ENCODE assay signal across 31 cellular contexts in genomic region chr11:103610435-103610834, GRCh38.
"Had no signal": no experiment of that assay in that cellular context is flagged by ENCODE, and none has a peak within 500 bp of the region (broad histone marks: within the 10 kb centered on the region; RNA-seq: fewer than 3 reads in every experiment).

No MANE protein-coding gene starts in this region.

- ATAC-seq: activated CD8-positive, alpha-beta T cell treated with anti-CD3 and anti-CD28 coated beads for 36 hours; activated naive CD4-positive, alpha-beta T cell treated with anti-CD3 and anti-CD28 coated beads, Interleukin-2, amount 50 U/mL, for 72 hours; activated T-cell treated with anti-CD3 and anti-CD28 coated beads, Interleukin-2, amount 50 U/mL, for 72 hours had no signal

- H3K27ac ChIP-seq: Peyer's patch, WERI-Rb-1 had no signal

- H3K27ac Mint-ChIP-seq: activated CD4-positive, alpha-beta T cell treated with anti-CD3 and anti-CD28 coated beads, Interleukin-2, amount 10 ng/mL, durations not matched to agents 24 days and 14 days; activated CD8-positive, alpha-beta T cell treated with anti-CD3 and anti-CD28 coated beads for 36 hours; activated naive CD4-positive, alpha-beta T cell treated with anti-CD3 and anti-CD28 coated beads for 36 hours; activated naive CD4-positive, alpha-beta T cell treated with anti-CD3 and anti-CD28 coated beads, Interleukin-2, amount 50 U/mL, for 72 hours; activated T-cell treated with anti-CD3 and anti-CD28 coated beads, Interleukin-2, amount 50 U/mL, for 72 hours; brain had no signal

- H3K4me3 Mint-ChIP-seq: activated CD4-positive, alpha-beta T cell treated with anti-CD3 and anti-CD28 coated beads, Interleukin-2, amount 10 ng/mL, durations not matched to agents 24 days and 14 days; activated CD8-positive, alpha-beta T cell treated with anti-CD3 and anti-CD28 coated beads for 36 hours; activated naive CD4-positive, alpha-beta T cell treated with anti-CD3 and anti-CD28 coated beads for 36 hours; activated T-cell treated with anti-CD3 and anti-CD28 coated beads, Interleukin-2, amount 50 U/mL, for 72 hours; brain had no signal

- H3K36me3 ChIP-seq: Peyer's patch, WERI-Rb-1 had no signal

- H3K4me1 ChIP-seq: Peyer's patch had no signal

- DNase-seq: activated CD4-positive, alpha-beta T cell treated with anti-CD3 and anti-CD28 coated beads, Interleukin-2, amount 10 ng/mL, durations not matched to agents 24 days and 14 days; activated CD4-positive, alpha-beta T cell treated with anti-CD3 and anti-CD28 coated beads, Interleukin-2, amount 50 U/mL, for 4 hours; activated CD4-positive, CD25-positive, alpha-beta regulatory T cell; activated CD8-positive, alpha-beta T cell treated with anti-CD3 and anti-CD28 coated beads for 36 hours; activated gamma-delta T cell treated with Interleukin-2 at 50 U/mL for 16 hours; activated naive CD4-positive, alpha-beta T cell treated with anti-CD3 and anti-CD28 coated beads for 36 hours; activated T-cell treated with anti-CD3 and anti-CD28 coated beads, Interleukin-2, amount 50 U/mL, for 1 hour; activated T-cell treated with anti-CD3 and anti-CD28 coated beads, Interleukin-2, amount 50 U/mL, for 72 hours; anterior cingulate cortex; central memory CD4-positive, alpha-beta T cell; Kasumi-1; KG1; NCI-H1092 treated with DMSO at 0.1 percent for 48 hours; NCI-H1417; NCI-H146; NCI-H187; NCI-H2029 treated with DMSO at 0.1 percent for 48 hours; NCI-H2107; NCI-H2171; NCI-H510A; NCI-H526; NCI-H748 treated with DMSO at 0.1 percent for 48 hours; NK-92 treated with Interleukin-12 subunit alpha and Interleukin-12 subunit beta, amount 100 ng/mL, for 24 hours; PC-3; Peyer's patch; RPMI8226; SIG-M5; T1000; WERI-Rb-1 had no signal

- H3K4me3 ChIP-seq: Peyer's patch had no signal

- H3K9me3 Mint-ChIP-seq: activated CD4-positive, alpha-beta T cell treated with anti-CD3 and anti-CD28 coated beads, Interleukin-2, amount 10 ng/mL, durations not matched to agents 24 days and 14 days; activated CD8-positive, alpha-beta T cell treated with anti-CD3 and anti-CD28 coated beads for 36 hours; activated naive CD4-positive, alpha-beta T cell treated with anti-CD3 and anti-CD28 coated beads for 36 hours; activated naive CD4-positive, alpha-beta T cell treated with anti-CD3 and anti-CD28 coated beads, Interleukin-2, amount 50 U/mL, for 72 hours had no signal

- H3K27me3 Mint-ChIP-seq: activated CD4-positive, alpha-beta T cell treated with anti-CD3 and anti-CD28 coated beads, Interleukin-2, amount 10 ng/mL, durations not matched to agents 24 days and 14 days; brain had no signal

- H3K27me3 ChIP-seq: Peyer's patch had no signal

- H3K9me3 ChIP-seq: Peyer's patch had no signal

- H3K4me1 Mint-ChIP-seq: activated CD4-positive, alpha-beta T cell treated with anti-CD3 and anti-CD28 coated beads, Interleukin-2, amount 10 ng/mL, durations not matched to agents 24 days and 14 days; brain had no signal

- H3K36me3 Mint-ChIP-seq: activated naive CD4-positive, alpha-beta T cell treated with anti-CD3 and anti-CD28 coated beads, Interleukin-2, amount 50 U/mL, for 72 hours; brain had no signal
